8 cellular contexts compared by ENCODE assay signal in the genomic region with DNA sequence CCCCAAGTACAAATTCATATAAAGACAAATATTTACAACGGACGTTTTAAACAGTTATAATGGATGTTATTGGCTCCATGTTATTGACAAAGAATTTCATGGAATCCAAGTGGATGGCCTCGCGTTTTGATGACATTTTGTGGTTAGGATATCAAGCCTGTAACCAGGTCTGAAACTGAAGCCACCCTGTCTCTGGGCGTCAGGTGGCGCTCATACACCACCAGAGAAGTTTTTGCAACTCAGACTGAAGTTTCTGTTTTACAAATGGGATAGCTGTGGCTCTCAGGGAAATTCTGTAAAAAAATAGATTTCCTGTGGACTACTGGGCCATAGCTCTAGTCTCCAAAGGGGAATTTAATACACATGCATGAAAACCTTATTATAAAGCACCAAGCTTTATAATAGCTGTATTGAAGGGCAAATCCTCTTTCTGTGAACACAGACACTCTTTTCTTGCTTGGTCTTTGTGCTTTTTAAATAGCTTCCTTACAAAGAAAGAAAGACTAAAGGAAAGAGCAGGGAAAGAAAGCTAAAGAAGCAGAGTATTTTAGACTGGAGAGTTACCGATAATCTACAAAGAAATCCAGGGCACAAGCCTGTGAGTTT.
DNase-seq lines count a peak whose midpoint lies in the region; ATAC-seq, FAIRE-seq and TF ChIP-seq lines count a peak whose summit lies in the region.

No MANE protein-coding gene starts in this region.

- ATAC-seq in GM19395 (IDR thresholded peaks at IDR 0.05; ENCODE audit: unreplicated experiment) (peak; percentile 64), HG03565 (IDR thresholded peaks at IDR 0.05; ENCODE audit: unreplicated experiment) (peak; percentile 73), lung (ENCODE audit: insufficient read depth, low FRiP score) (peak; percentile 53)

- no peaks in the 10 kb centered on the region for H3K36me3 Mint-ChIP-seq in T-helper 2 cell treated with Interferon-gamma antibody and Interleukin-4, amounts not matched to agents 5 μg/mL and 100 μg/mL, for 36 hours (ENCODE audit: low read depth)

- H3K9me3 Mint-ChIP-seq in T-helper 2 cell treated with Interferon-gamma antibody and Interleukin-4, amounts not matched to agents 5 μg/mL and 100 μg/mL, for 36 hours: no peaks in the 10 kb centered on the region

- H3K4me3 Mint-ChIP-seq in T-helper 2 cell treated with Interferon-gamma antibody and Interleukin-4, amounts not matched to agents 5 μg/mL and 100 μg/mL, for 36 hours: no peak overlapping the region

- H3K36me3 ChIP-seq in SJCRH30: no peaks in the 10 kb centered on the region
- no peaks in the 10 kb centered on the region for H3K36me3 ChIP-seq in lung (ENCODE audit: control insufficient read depth in 2 of 2, insufficient read depth in 2 of 2, low read length in 2 of 2)
- H3K36me3 ChIP-seq in transverse colon: no peaks in the 10 kb centered on the region

- peak; percentile 51 for FAIRE-seq in colon (lab: Jason Lieb, UNC)

- H3K4me1 ChIP-seq in SJCRH30 (no peaks in the 10 kb centered on the region), lung (ENCODE audit: control insufficient read depth in 2 of 2, insufficient read depth in 2 of 2, low read length in 2 of 2) (no peaks in the 10 kb centered on the region), transverse colon (peaks cover 0 to 4% (median 0%) of the 10 kb centered on the region in 4 donors)

- WGBS in lung, 2 donors: 15 to 21% methylated on average over 7 of the region's 7 CpGs
- WGBS in transverse colon (ENCODE audit: low coverage in 1 of 2), 2 donors: 12 to 13% methylated on average over 6 to 7 of the region's 7 CpGs

- in situ Hi-C loops in transverse colon (cut with MboI; ENCODE audit: low pct_ligation_motif_present in 1 of 4, low pct_unique_long_range_greater_than_20kb in 1 of 4, low sequenced_read_pairs in 3 of 4): loop anchor here in 1 of 4 donors (10.0 to 25.0 kb wide), 2 partner anchors 107 to 540 kb away; no protein-coding TSS in a partner anchor

- peak; percentile 59 for DNase-seq in EH (ENCODE audit: low read depth)
- DNase-seq in SJCRH30: peak; percentile 16 to 54
- DNase-seq in lung (ENCODE audit: low spot score): no peak
- peak; percentile 78 for DNase-seq in transverse colon
- DNase-seq in T-helper 2 cell treated with Interferon-gamma antibody and Interleukin-4, amounts not matched to agents 5 μg/mL and 100 μg/mL, for 36 hours (ENCODE audit: low spot score): no peak

- TF ChIP-seq POLR2A in transverse colon (IDR thresholded peaks at IDR 0.05): no peak

- intact Hi-C loops in transverse colon (cut with DNase I; ENCODE audit: low total_unique reads): no loop called here

- H3K27me3 ChIP-seq in SJCRH30 (no peaks in the 10 kb centered on the region), lung (ENCODE audit: control insufficient read depth, insufficient read depth) (no peaks in the 10 kb centered on the region), transverse colon (no peaks in the 10 kb centered on the region)

- no peaks in the 10 kb centered on the region for H3K4me1 Mint-ChIP-seq in T-helper 2 cell treated with Interferon-gamma antibody and Interleukin-4, amounts not matched to agents 5 μg/mL and 100 μg/mL, for 36 hours (ENCODE audit: low read depth)

- H3K4me3 ChIP-seq in SJCRH30 (no peak overlapping the region), lung (no peak overlapping the region), transverse colon (no peak overlapping the region)

- TF ChIP-seq CTCF in lung (IDR thresholded peaks at IDR 0.05; ENCODE audit: control extremely low read depth, extremely low read depth) (peak; percentile 13), transverse colon (IDR thresholded peaks at IDR 0.05) (peak; percentile 55 to 81 (median 69))

- H3K27me3 Mint-ChIP-seq in T-helper 2 cell treated with Interferon-gamma antibody and Interleukin-4, amounts not matched to agents 5 μg/mL and 100 μg/mL, for 36 hours (ENCODE audit: low read depth): peaks cover 5% of the 10 kb centered on the region

- H3K27ac Mint-ChIP-seq in T-helper 2 cell treated with Interferon-gamma antibody and Interleukin-4, amounts not matched to agents 5 μg/mL and 100 μg/mL, for 36 hours: no peak overlapping the region

- H3K27ac ChIP-seq in SJCRH30 (no peak overlapping the region), lung (ENCODE audit: low read depth in 1 of 2, low read length in 1 of 2) (no peak overlapping the region), transverse colon (no peak overlapping the region)

- TF ChIP-seq EP300 in transverse colon (IDR thresholded peaks at IDR 0.05; ENCODE audit: low read depth): no peak

- H3K9me3 ChIP-seq in SJCRH30 (replicated peaks) (no peaks in the 10 kb centered on the region), lung (ENCODE audit: control insufficient read depth in 2 of 2, insufficient read depth in 1 of 2, low read length in 1 of 2) (no peaks in the 10 kb centered on the region), transverse colon (no peaks in the 10 kb centered on the region)

Comparison
In these comparisons a context has a peak if more than half of its experiments do, and no peak if none do; other contexts are left out.
1. DNase-seq: peak in EH (single experiment), SJCRH30 (2 of 2) and transverse colon (single experiment); none in lung (single experiment) and T-helper 2 cell treated with Interferon-gamma antibody and Interleukin-4, amounts not matched to agents 5 μg/mL and 100 μg/mL, for 36 hours (single experiment).
2. Peak in every context shown above with its lines, with median percentiles within 50 percentile points of each other: ATAC-seq.